ENCODE assay signal across 8 cellular contexts in genomic region chr4:56977321-56978012, GRCh38. TPM values are rescaled to one million over a fixed set of nuclear protein-coding genes. Genes with fewer than 3 reads are reported as not detected.
DNase-seq lines count a peak whose midpoint lies in the region; ATAC-seq and TF ChIP-seq lines count a peak whose summit lies in the region.

NOA1 (minus strand) TSS chr4:56977606; CDS start chr4:56977585, 21 bp downstream.

- no peaks in the 10 kb centered on the region for H3K27me3 Mint-ChIP-seq in natural killer cell treated with Interleukin-12 subunit alpha and Interleukin-12 subunit beta and Interleukin-15 and Interleukin-18, amount 100 ng/mL, for 72 hours

- H3K27ac Mint-ChIP-seq in natural killer cell treated with Interleukin-12 subunit alpha and Interleukin-12 subunit beta and Interleukin-15 and Interleukin-18, amount 100 ng/mL, for 72 hours: peak within 1 kb of the TSS; percentile 98 to 99

- no peak for TF ChIP-seq CTCF in fibroblast of pulmonary artery (IDR thresholded peaks at IDR 0.05; ENCODE audit: low read length, missing control alignments)

- H3K9me3 Mint-ChIP-seq in natural killer cell treated with Interleukin-12 subunit alpha and Interleukin-12 subunit beta and Interleukin-15 and Interleukin-18, amount 100 ng/mL, for 72 hours: no peaks in the 10 kb centered on the region

- peaks cover 36% of the 10 kb centered on the region for H3K36me3 Mint-ChIP-seq in natural killer cell treated with Interleukin-12 subunit alpha and Interleukin-12 subunit beta and Interleukin-15 and Interleukin-18, amount 100 ng/mL, for 72 hours

- no peaks in the 10 kb centered on the region for H3K27me3 ChIP-seq in H7 (ENCODE audit: control insufficient read depth, insufficient read depth, low read length)

- peak; percentile 88 to 91 for ATAC-seq in natural killer cell treated with Interleukin-12 subunit alpha and Interleukin-12 subunit beta and Interleukin-15 and Interleukin-18, amount 100 ng/mL, for 72 hours
- ATAC-seq in stimulated activated naive CD8-positive, alpha-beta T cell treated with anti-CD3 and anti-CD28 coated beads, Interleukin-15, Interleukin-2, amounts not matched to agents 100 U/mL and 50 U/mL, for 24 hours: peak; percentile 86

- DNase-seq in ELF-1 (ENCODE audit: low read depth, low spot score): peak; percentile 100
- DNase-seq in H7: peak; percentile 95
- DNase-seq in M059J (ENCODE audit: low read depth): peak; percentile 98
- peak; percentile 99 for DNase-seq in SHP77 (lab: John Stamatoyannopoulos, UW)
- peak; percentile 96 for DNase-seq in activated effector memory CD4-positive, alpha-beta T cell treated with Interleukin-2 at 50 U/mL for 16 hours
- DNase-seq in fibroblast of pulmonary artery (ENCODE audit: low read depth): peak; percentile 100
- DNase-seq in natural killer cell treated with Interleukin-12 subunit alpha and Interleukin-12 subunit beta and Interleukin-15 and Interleukin-18, amount 100 ng/mL, for 72 hours (ENCODE audit: low spot score): peak; percentile 97
- peak; percentile 97 for DNase-seq in stimulated activated naive CD8-positive, alpha-beta T cell treated with anti-CD3 and anti-CD28 coated beads, Interleukin-15, Interleukin-2, amounts not matched to agents 100 U/mL and 50 U/mL, for 24 hours

- H3K36me3 ChIP-seq in H7 (replicated peaks; ENCODE audit: control insufficient read depth, insufficient read depth, low read length): peaks cover 11% of the 10 kb centered on the region

- H3K4me3 ChIP-seq in H7 (ENCODE audit: insufficient read depth, low read depth, low read length) (peak within 1 kb of the TSS; percentile 89), fibroblast of pulmonary artery (replicated peaks; ENCODE audit: low read depth, low read length) (peak within 1 kb of the TSS; percentile 85)

- H3K4me3 Mint-ChIP-seq in natural killer cell treated with Interleukin-12 subunit alpha and Interleukin-12 subunit beta and Interleukin-15 and Interleukin-18, amount 100 ng/mL, for 72 hours: peak within 1 kb of the TSS; percentile 99

- H3K4me1 Mint-ChIP-seq in natural killer cell treated with Interleukin-12 subunit alpha and Interleukin-12 subunit beta and Interleukin-15 and Interleukin-18, amount 100 ng/mL, for 72 hours (ENCODE audit: low read depth in 2 of 2): peaks cover 55 to 57% of the 10 kb centered on the region in 2 donors

RNA-seq across cellular contexts. Expression of gene NOA1, which starts in this region (rescaled TPM):
- total RNA-seq in H7 (2014; rRNA removed; shearing (Covaris generic)): 38.8 and 51.7 TPM in 2 replicates
- total RNA-seq in M059J (2014; rRNA removed; shearing (Covaris generic)): 10.8 and 12.4 TPM in 2 replicates
- 10 to 100 TPM; 14.2 to 15.6 TPM for total RNA-seq in natural killer cell treated with Interleukin-12 subunit alpha and Interleukin-12 subunit beta and Interleukin-15 and Interleukin-18, amount 100 ng/mL, for 72 hours

Comparison
In these comparisons a context has a peak if more than half of its experiments do, and no peak if none do; other contexts are left out.
1. Peak in every context shown above with its lines: DNase-seq, ATAC-seq and H3K4me3 ChIP-seq.